ENCODE assay signal across 8 cellular contexts in the genomic region with DNA sequence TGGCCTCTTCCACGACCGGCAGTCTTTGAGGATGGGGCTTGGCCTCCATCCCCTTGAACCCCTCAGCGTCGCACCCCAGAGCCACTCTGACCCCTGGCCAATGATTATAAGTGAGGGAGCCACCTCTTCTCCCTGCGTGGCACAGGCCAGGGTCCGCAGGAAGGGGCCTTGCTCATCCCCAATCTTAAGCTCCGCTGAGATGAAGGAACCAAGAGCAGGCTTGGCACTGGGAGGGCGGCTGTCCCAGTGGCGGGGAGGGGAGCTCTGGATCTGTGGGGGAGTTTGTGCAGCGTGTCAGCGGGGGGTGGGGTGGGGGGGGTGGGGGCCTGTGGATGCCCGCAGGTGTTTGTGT. TPM values are rescaled to one million over a fixed set of nuclear protein-coding genes. Genes with fewer than 3 reads are reported as not detected.
A peak's percentile ranks its signal among the peaks of the same experiment; 100 is the strongest.
DNase-seq lines count a peak whose midpoint lies in the region; ATAC-seq and TF ChIP-seq lines count a peak whose summit lies in the region.

No MANE protein-coding gene starts in this region.

- peaks cover 15% of the 10 kb centered on the region for H3K27me3 ChIP-seq in CD4-positive, CD25-positive, alpha-beta regulatory T cell (ENCODE audit: control insufficient read depth, insufficient read depth, low read length)
- H3K27me3 ChIP-seq in NT2/D1 (ENCODE audit: insufficient read depth, insufficient read length) (peaks cover 5% of the 10 kb centered on the region), esophagus (ENCODE audit: control insufficient read depth in 1 of 2, insufficient read depth in 2 of 2, low read length in 2 of 2) (peaks cover 0 to 2% of the 10 kb centered on the region in 2 donors), neutrophil (peaks cover 70% of the 10 kb centered on the region)

- H3K27ac Mint-ChIP-seq in CD4-positive, CD25-positive, alpha-beta regulatory T cell, result no peak overlapping the region

- peaks cover 0 to 14% (median 8%) of the 10 kb centered on the region in 4 donors for H3K4me1 Mint-ChIP-seq in CD4-positive, CD25-positive, alpha-beta regulatory T cell

- no peak overlapping the region for H3K27ac ChIP-seq in CD4-positive, CD25-positive, alpha-beta regulatory T cell (ENCODE audit: insufficient read depth, low read length, poor library complexity, severe bottlenecking)
- H3K27ac ChIP-seq in esophagus (ENCODE audit: low read depth in 2 of 2, low read length in 1 of 2) (no peak overlapping the region), neutrophil (no peak overlapping the region)

- no peak for TF ChIP-seq CTCF in neutrophil (IDR thresholded peaks at IDR 0.05)

- H3K4me3 ChIP-seq in CD4-positive, CD25-positive, alpha-beta regulatory T cell (ENCODE audit: low read depth, low read length), result no peak overlapping the region
- peak overlapping the region; percentile 57 for H3K4me3 ChIP-seq in NT2/D1 (ENCODE audit: insufficient read length, low read depth)
- H3K4me3 ChIP-seq in esophagus (ENCODE audit: low read depth in 1 of 2, low read length in 2 of 2), result peak overlapping the region; percentile 41 to 53
- H3K4me3 ChIP-seq in neutrophil (ENCODE audit: low read depth in 1 of 2, low read length in 1 of 2), result peak overlapping the region; percentile 60 to 64

- H3K36me3 Mint-ChIP-seq in CD4-positive, CD25-positive, alpha-beta regulatory T cell, result no peaks in the 10 kb centered on the region

- no peaks in the 10 kb centered on the region for H3K36me3 ChIP-seq in CD4-positive, CD25-positive, alpha-beta regulatory T cell (ENCODE audit: control insufficient read depth, insufficient read depth, low read length)
- H3K36me3 ChIP-seq in NT2/D1 (ENCODE audit: insufficient read depth, insufficient read length, low read length) (no peaks in the 10 kb centered on the region), esophagus (ENCODE audit: control insufficient read depth in 2 of 2, insufficient read depth in 2 of 2, low read length in 1 of 2) (no peaks in the 10 kb centered on the region), neutrophil (no peaks in the 10 kb centered on the region)

- H3K9me3 ChIP-seq in CD4-positive, CD25-positive, alpha-beta regulatory T cell (ENCODE audit: control insufficient read depth in 2 of 2, low read length in 2 of 2), result no peaks in the 10 kb centered on the region
- no peaks in the 10 kb centered on the region for H3K9me3 ChIP-seq in NT2/D1 (ENCODE audit: insufficient read depth, low read length)
- no peaks in the 10 kb centered on the region for H3K9me3 ChIP-seq in esophagus (ENCODE audit: control insufficient read depth in 2 of 2, insufficient read depth in 1 of 2, low read depth in 1 of 2, low read length in 1 of 2)
- no peaks in the 10 kb centered on the region for H3K9me3 ChIP-seq in neutrophil

- H3K4me1 ChIP-seq in CD4-positive, CD25-positive, alpha-beta regulatory T cell (ENCODE audit: control insufficient read depth, insufficient read depth, low read length, poor library complexity, severe bottlenecking), result peaks cover 13% of the 10 kb centered on the region
- H3K4me1 ChIP-seq in NT2/D1 (ENCODE audit: insufficient read depth, insufficient read length) (peaks cover 4% of the 10 kb centered on the region), esophagus (ENCODE audit: control insufficient read depth in 2 of 2, insufficient read depth in 2 of 2, low read length in 1 of 2) (peaks cover 5 to 6% of the 10 kb centered on the region in 2 donors), neutrophil (ENCODE audit: control insufficient read depth in 1 of 2, insufficient read depth in 1 of 2, low read depth in 1 of 2, low read length in 1 of 2) (peaks cover 35 to 39% of the 10 kb centered on the region in 2 experiments)

- WGBS in esophagus, 2 donors, result 18 to 22% methylated on average over 12 of the region's 12 CpGs

- H3K9me3 Mint-ChIP-seq in CD4-positive, CD25-positive, alpha-beta regulatory T cell, result peaks cover 0 to 2% (median 0%) of the 10 kb centered on the region in 7 donors

- peak overlapping the region in 3 of 4 donors; percentile 42 to 63 (median 59) for H3K4me3 Mint-ChIP-seq in CD4-positive, CD25-positive, alpha-beta regulatory T cell

- DNase-seq in CD4-positive, CD25-positive, alpha-beta regulatory T cell, result no peak
- DNase-seq in NT2/D1 (ENCODE audit: low read depth, low spot score) (no peak), putamen (ENCODE audit: low spot score) (no peak)

- peaks cover 60% of the 10 kb centered on the region for H3K27me3 Mint-ChIP-seq in CD4-positive, CD25-positive, alpha-beta regulatory T cell

- no peak for ATAC-seq in CD4-positive, CD25-positive, alpha-beta regulatory T cell (ENCODE audit: low read depth in 2 of 2)
- ATAC-seq in GM21360 (IDR thresholded peaks at IDR 0.05; ENCODE audit: unreplicated experiment) (no peak), HG02642 (IDR thresholded peaks at IDR 0.05; ENCODE audit: poor library complexity, unreplicated experiment) (no peak), HG03196 (IDR thresholded peaks at IDR 0.05; ENCODE audit: unreplicated experiment) (no peak)

- H3K9ac ChIP-seq in NT2/D1 (ENCODE audit: insufficient read length, low read depth), result peak overlapping the region; percentile 90

RNA-seq across cellular contexts. Expression of gene ADPGK, which starts 13.8 kb away (rescaled TPM):
- 89.0 TPM for total RNA-seq in CD4-positive, CD25-positive, alpha-beta regulatory T cell
- polyA plus RNA-seq in CD4-positive, CD25-positive, alpha-beta regulatory T cell, result 10 to 100 TPM; 66.3 to 99.0 (median 83.8) TPM
- 10 to 100 TPM; 19.3 to 24.7 TPM for polyA plus RNA-seq in esophagus
